Comparison of ENCODE assay signal across 14 cellular contexts in genomic region chr21:33022828-33023573, GRCh38. TPM values are rescaled to one million over a fixed set of nuclear protein-coding genes. Genes with fewer than 3 reads are reported as not detected.
DNase-seq lines count a peak whose midpoint lies in the region; ATAC-seq, FAIRE-seq and TF ChIP-seq lines count a peak whose summit lies in the region.
"Had no signal": no experiment of that assay in that cellular context is flagged by ENCODE, and none has a peak within 500 bp of the region (broad histone marks: within the 10 kb centered on the region; RNA-seq: fewer than 3 reads in every experiment).

No MANE protein-coding gene starts in this region.

- H3K9me3 Mint-ChIP-seq in natural killer cell treated with Interleukin-12 subunit alpha and Interleukin-12 subunit beta and Interleukin-15 and Interleukin-18, amount 100 ng/mL, for 72 hours, result no peaks in the 10 kb centered on the region

- H3K27ac ChIP-seq in cingulate gyrus (ENCODE audit: low read depth, low read length), result peak overlapping the region; percentile 19
- H3K27ac ChIP-seq: pancreas had no signal

- no peaks in the 10 kb centered on the region for H3K36me3 Mint-ChIP-seq in natural killer cell treated with Interleukin-12 subunit alpha and Interleukin-12 subunit beta and Interleukin-15 and Interleukin-18, amount 100 ng/mL, for 72 hours

- DNase-seq in NCI-H1105 treated with DMSO at 0.1 percent for 48 hours (lab: John Stamatoyannopoulos, UW), result peak; percentile 15
- DNase-seq in NCI-H1105 (lab: John Stamatoyannopoulos, UW), result no peak
- DNase-seq in GM13976 (ENCODE audit: low spot score), result peak; percentile 31
- no peak for DNase-seq in natural killer cell treated with Interleukin-12 subunit alpha and Interleukin-12 subunit beta and Interleukin-15 and Interleukin-18, amount 100 ng/mL, for 72 hours (ENCODE audit: low spot score)
- DNase-seq in HTR-8/SVneo (ENCODE audit: insufficient read length, low spot score), result no peak
- DNase-seq in NCI-H446 (lab: John Stamatoyannopoulos, UW), result no peak
- DNase-seq: left colon, pancreas had no signal

- H3K4me1 Mint-ChIP-seq in natural killer cell treated with Interleukin-12 subunit alpha and Interleukin-12 subunit beta and Interleukin-15 and Interleukin-18, amount 100 ng/mL, for 72 hours (ENCODE audit: low read depth in 2 of 2), result peaks cover 42 to 44% of the 10 kb centered on the region in 2 donors

- in situ Hi-C loops in GM13976 (cut with MboI; ENCODE audit: low sequenced_read_pairs, unreplicated experiment), result no loop called here

- no peak for ATAC-seq in natural killer cell treated with Interleukin-12 subunit alpha and Interleukin-12 subunit beta and Interleukin-15 and Interleukin-18, amount 100 ng/mL, for 72 hours
- ATAC-seq in GM21447 (IDR thresholded peaks at IDR 0.05; ENCODE audit: unreplicated experiment), result no peak
- ATAC-seq: HepG2, left colon had no signal

- TF ChIP-seq CTCF in GM13976 (IDR thresholded peaks at IDR 0.05; ENCODE audit: borderline replicate concordance, control extremely low read depth, extremely low read depth, insufficient read depth, missing control alignments), result no peak

- FAIRE-seq in HTR-8/SVneo (lab: Jason Lieb, UNC), result no peak
- FAIRE-seq: A204.1, HepG2, pancreas, TTC549 had no signal

- peaks cover 57 to 67% of the 10 kb centered on the region in 2 donors for H3K27me3 Mint-ChIP-seq in natural killer cell treated with Interleukin-12 subunit alpha and Interleukin-12 subunit beta and Interleukin-15 and Interleukin-18, amount 100 ng/mL, for 72 hours

- peak overlapping the region in 1 of 2 donors; percentile 32 for H3K27ac Mint-ChIP-seq in natural killer cell treated with Interleukin-12 subunit alpha and Interleukin-12 subunit beta and Interleukin-15 and Interleukin-18, amount 100 ng/mL, for 72 hours

- peak overlapping the region; percentile 50 for H3K4me3 Mint-ChIP-seq in natural killer cell treated with Interleukin-12 subunit alpha and Interleukin-12 subunit beta and Interleukin-15 and Interleukin-18, amount 100 ng/mL, for 72 hours

RNA-seq across cellular contexts. Expression of gene OLIG2, which starts 2.7 kb away (rescaled TPM):
- not detected for total RNA-seq in natural killer cell treated with Interleukin-12 subunit alpha and Interleukin-12 subunit beta and Interleukin-15 and Interleukin-18, amount 100 ng/mL, for 72 hours
- total RNA-seq: fibroblast of villous mesenchyme, HepG2, left colon had no signal

RNA-seq across cellular contexts. Expression of gene OLIG1, which starts 46.9 kb away (rescaled TPM):
- total RNA-seq in natural killer cell treated with Interleukin-12 subunit alpha and Interleukin-12 subunit beta and Interleukin-15 and Interleukin-18, amount 100 ng/mL, for 72 hours, result under 1 TPM in 1 of 2 donors, not detected in 1; 0.20 TPM
- total RNA-seq: fibroblast of villous mesenchyme, HepG2, left colon had no signal

Comparison
In these comparisons a context has a peak if more than half of its experiments do, and no peak if none do; other contexts are left out.
1. DNase-seq: peak in NCI-H1105 treated with DMSO at 0.1 percent for 48 hours (single experiment) and GM13976 (single experiment); none in NCI-H1105 (single experiment), natural killer cell treated with Interleukin-12 subunit alpha and Interleukin-12 subunit beta and Interleukin-15 and Interleukin-18, amount 100 ng/mL, for 72 hours (single experiment), HTR-8/SVneo (single experiment) and NCI-H446 (0 of 2).